ENCODE assay signal across 2 cellular contexts in genomic region chr12:68435238-68435637, GRCh38.
TF ChIP-seq lines count a peak whose summit lies in the region.

No MANE protein-coding gene starts in this region.

TF ChIP-seq in HEK293, 187 proteins besides CTCF, POLR2A, EP300 and RAD21 (continued from another document):
- no peak for TF ChIP-seq ZBTB49 (tag by site-specific recombination; IDR thresholded peaks at IDR 0.05; ENCODE audit: low read depth)
- peak; percentile 94 for TF ChIP-seq RBAK (tag by site-specific recombination; IDR thresholded peaks at IDR 0.05)
- TF ChIP-seq SETDB1 (IDR thresholded peaks at IDR 0.05; ENCODE audit: insufficient read length, low read length) = peak; percentile 40
- TF ChIP-seq ZNF530 (tag by site-specific recombination; IDR thresholded peaks at IDR 0.05; ENCODE audit: low read depth) = no peak
- TF ChIP-seq ZNF785 (tag by site-specific recombination; IDR thresholded peaks at IDR 0.05) = no peak
- no peak for TF ChIP-seq SCRT2 (tag by site-specific recombination; IDR thresholded peaks at IDR 0.05)

TF ChIP-seq in K562, 482 proteins besides CTCF, POLR2A, EP300 and RAD21 (continued from another document and continues in another):
- TF ChIP-seq ZBTB49 (CRISPR knock-in tag; IDR thresholded peaks at IDR 0.05; ENCODE audit: borderline replicate concordance) = no peak
- TF ChIP-seq TRIM28 (IDR thresholded peaks at IDR 0.05) = peak; percentile 79
- no peak for TF ChIP-seq TCF7L2 (IDR thresholded peaks at IDR 0.05; ENCODE audit: low read depth, low read length)
- TF ChIP-seq ZSCAN29 (IDR thresholded peaks at IDR 0.05) = no peak
- no peak for TF ChIP-seq MGA (IDR thresholded peaks at IDR 0.05)
- TF ChIP-seq SMC3 (conservative IDR thresholded peaks at IDR 0.05; ENCODE audit: insufficient read depth, low read depth, low read length) = no peak
- no peak for TF ChIP-seq HDAC3 (IDR thresholded peaks at IDR 0.05; ENCODE audit: borderline replicate concordance, partially characterized antibody)
- no peak for TF ChIP-seq ZNF57 (CRISPR knock-in tag; IDR thresholded peaks at IDR 0.05)
- TF ChIP-seq ZBTB9 (CRISPR knock-in tag; IDR thresholded peaks at IDR 0.05) = no peak
- no peak for TF ChIP-seq ARID1B (IDR thresholded peaks at IDR 0.05)
- TF ChIP-seq CTBP1 (IDR thresholded peaks at IDR 0.05; ENCODE audit: borderline replicate concordance) = no peak
- TF ChIP-seq ZNF76 (CRISPR knock-in tag; IDR thresholded peaks at IDR 0.05; ENCODE audit: borderline replicate concordance) = no peak
- TF ChIP-seq PREB (CRISPR knock-in tag; IDR thresholded peaks at IDR 0.05) = no peak
- no peak for TF ChIP-seq PCBP2 (IDR thresholded peaks at IDR 0.05; ENCODE audit: low read depth, low read length, poor library complexity, severe bottlenecking)
- no peak for TF ChIP-seq ZNF318 (IDR thresholded peaks at IDR 0.05; ENCODE audit: borderline replicate concordance in 1 of 2, low read depth in 1 of 2)
- TF ChIP-seq NCOA6 (IDR thresholded peaks at IDR 0.05) = no peak
- no peak for TF ChIP-seq NKRF (IDR thresholded peaks at IDR 0.05; ENCODE audit: borderline replicate concordance)
- TF ChIP-seq TCF3 (CRISPR knock-in tag; IDR thresholded peaks at IDR 0.05) = no peak
- TF ChIP-seq HMG20A (CRISPR knock-in tag; conservative IDR thresholded peaks at IDR 0.05) = no peak
- peak; percentile 93 for TF ChIP-seq CHD4 (IDR thresholded peaks at IDR 0.05; ENCODE audit: insufficient read depth, insufficient replicate concordance, low read depth, low read length, poor library complexity, severe bottlenecking)
